Comparison of ENCODE assay signal across 14 cellular contexts in genomic region chr16:58563235-58563634, GRCh38. TPM values are rescaled to one million over a fixed set of nuclear protein-coding genes. Genes with fewer than 3 reads are reported as not detected.
A peak's percentile ranks its signal among the peaks of the same experiment; 100 is the strongest.
DNase-seq lines count a peak whose midpoint lies in the region; ATAC-seq and TF ChIP-seq lines count a peak whose summit lies in the region.
"Had no signal": no experiment of that assay in that cellular context is flagged by ENCODE, and none has a peak within 500 bp of the region (broad histone marks: within the 10 kb centered on the region; RNA-seq: fewer than 3 reads in every experiment).

No MANE protein-coding gene starts in this region.

- H3K27ac ChIP-seq in HCT116 (ENCODE audit: low read depth, low read length) = no peak overlapping the region
- no peak overlapping the region for H3K27ac ChIP-seq in RWPE1
- H3K27ac ChIP-seq in psoas muscle = no peak overlapping the region
- H3K27ac ChIP-seq in esophagus muscularis mucosa (replicated peaks in 1 of 4) = no peak overlapping the region
- H3K27ac ChIP-seq: adrenal gland, tibial artery had no signal

- no peak for TF ChIP-seq POLR2A in HCT116 (IDR thresholded peaks at IDR 0.05; ENCODE audit: borderline replicate concordance, extremely low read depth, insufficient read depth, insufficient read length)
- TF ChIP-seq POLR2A in esophagus muscularis mucosa (IDR thresholded peaks at IDR 0.05; ENCODE audit: low read depth) = no peak

- H3K9me3 ChIP-seq in HCT116 (ENCODE audit: control insufficient read depth in 1 of 2, insufficient read depth in 1 of 2, low read depth in 1 of 2, low read length in 2 of 2) = no peaks in the 10 kb centered on the region
- H3K9me3 ChIP-seq in psoas muscle = no peaks in the 10 kb centered on the region
- H3K9me3 ChIP-seq in esophagus muscularis mucosa = no peaks in the 10 kb centered on the region
- H3K9me3 ChIP-seq: adrenal gland, tibial artery had no signal

- H3K4me1 ChIP-seq in HCT116 (ENCODE audit: control insufficient read depth in 1 of 2, insufficient read depth in 2 of 2, low read length in 2 of 2) (peaks cover 0 to 4% of the 10 kb centered on the region in 2 experiments; a peak in 2 of 4 replicates), psoas muscle (no peaks in the 10 kb centered on the region), esophagus muscularis mucosa (peaks cover 0 to 5% (median 1%) of the 10 kb centered on the region in 4 donors)
- H3K4me1 ChIP-seq: adrenal gland, tibial artery had no signal

- H4K20me1 ChIP-seq in HCT116 (ENCODE audit: insufficient read depth) = no peaks in the 10 kb centered on the region

- H3K4me2 ChIP-seq in HCT116 (ENCODE audit: low read length) = no peak overlapping the region

- H3K27me3 ChIP-seq in HCT116 (ENCODE audit: insufficient read depth, low read length) = no peaks in the 10 kb centered on the region
- H3K27me3 ChIP-seq in psoas muscle (ENCODE audit: insufficient read depth in 3 of 3, low read length in 2 of 3) = no peaks in the 10 kb centered on the region
- no peaks in the 10 kb centered on the region for H3K27me3 ChIP-seq in esophagus muscularis mucosa
- H3K27me3 ChIP-seq: adrenal gland, tibial artery had no signal

- H3K9ac ChIP-seq in HCT116 (ENCODE audit: low read length) = no peak overlapping the region

- RAD21 ChIA-PET in HCT116 (lab: Charles Lee; ENCODE audit: low non-redundant PET in 1 of 2, low total read pairs in 2 of 2, uncharacterized antibody in 2 of 2, unreplicated experiment in 2 of 2) = no interaction called here

- POLR2A ChIA-PET in HCT116 (lab: Charles Lee) = interaction anchor here (0.5 kb wide), 1 partner anchor 35 kb away, joined by 3 read pairs; no protein-coding TSS in a partner anchor
- POLR2A ChIA-PET in RWPE1 (lab: Yijun Ruan, JAX; ENCODE audit: low non-redundant PET) = no interaction called here

- intact Hi-C loops in HCT116 (cut with micrococcal nuclease) = no loop called here
- intact Hi-C loops in psoas muscle (cut with DNase I) = no loop called here
- intact Hi-C loops in esophagus muscularis mucosa (cut with DNase I) = no loop called here

- H3K36me3 ChIP-seq in HCT116 (ENCODE audit: control insufficient read depth in 1 of 2, insufficient read depth in 2 of 2, low read length in 2 of 2) (peaks cover 45 to 51% of the 10 kb centered on the region in 2 experiments), psoas muscle (ENCODE audit: insufficient read depth in 1 of 2, low read depth in 1 of 2) (peaks cover 0 to 81% of the 10 kb centered on the region in 2 donors), esophagus muscularis mucosa (peaks cover 24 to 87% (median 55%) of the 10 kb centered on the region in 4 donors)

- H3K4me3 ChIP-seq in HCT116 (replicated peaks in 1 of 2; ENCODE audit: low read depth in 1 of 2, low read length in 2 of 2) (no peak overlapping the region), psoas muscle (no peak overlapping the region), esophagus muscularis mucosa (no peak overlapping the region)
- H3K4me3 ChIP-seq: adrenal gland, tibial artery had no signal

- BruUV-seq in HCT116 (replicated peaks; lab: Mats Ljungman, UMichigan) = no TSS peak

- TF ChIP-seq CTCF in HCT116 (IDR thresholded peaks at IDR 0.05 in 2 of 3, conservative IDR thresholded peaks at IDR 0.05 in 1 of 3; ENCODE audit: borderline replicate concordance in 1 of 3, insufficient read depth in 1 of 3, low read depth in 2 of 3, low read length in 2 of 3) (no peak), RWPE1 (conservative IDR thresholded peaks at IDR 0.05; ENCODE audit: low read depth) (no peak), psoas muscle (IDR thresholded peaks at IDR 0.05) (no peak), esophagus muscularis mucosa (IDR thresholded peaks at IDR 0.05) (no peak)

- H3K79me2 ChIP-seq in HCT116 (ENCODE audit: insufficient read depth, low read length) = peaks cover 89% of the 10 kb centered on the region

- CTCF ChIA-PET in HCT116 (lab: Charles Lee) = no interaction called here
- CTCF ChIA-PET in RWPE1 (lab: Yijun Ruan, JAX) = interaction anchor here (0.6 kb wide), 1 partner anchor 90 kb away, joined by 5 read pairs; no protein-coding TSS in a partner anchor

- DNase-seq in HCT116 (ENCODE audit: low read depth, low spot score) = no peak
- peak; percentile 53 for DNase-seq in RWPE1 (ENCODE audit: low spot score)
- DNase-seq in psoas muscle = no peak
- DNase-seq in ecto neural progenitor cell (ENCODE audit: low spot score) = no peak
- no peak for DNase-seq in GDM1 (lab: John Stamatoyannopoulos, UW)
- no peak for DNase-seq in activated effector memory CD4-positive, alpha-beta T cell treated with Interleukin-2 at 50 U/mL for 16 hours
- DNase-seq in esophagus muscularis mucosa (ENCODE audit: extremely low spot score) = no peak
- DNase-seq: activated CD8-positive, alpha-beta memory T cell treated with anti-CD3 and anti-CD28 coated beads, Interleukin-2, amount 50 U/mL, for 48 hours; adrenal gland; effector memory CD8-positive, alpha-beta T cell; hypothalamus; MV-4-11; tibial artery had no signal

- peak; percentile 59; the same call in 1 of the 2 replicates for ATAC-seq in HCT116
- peak; percentile 43 for ATAC-seq in esophagus mucosa
- peak in 3 of 4 donors; percentile 42 to 45 (median 45) for ATAC-seq in psoas muscle
- ATAC-seq: effector memory CD8-positive, alpha-beta T cell had no signal

- TF ChIP-seq EP300 in esophagus muscularis mucosa (IDR thresholded peaks at IDR 0.05) = no peak

- no peak for TF ChIP-seq RAD21 in HCT116 (IDR thresholded peaks at IDR 0.05; ENCODE audit: low read depth)

- no peak overlapping the region for H2AFZ ChIP-seq in HCT116 (ENCODE audit: low read depth, low read length, poor library complexity, severe bottlenecking)

- H3K9me2 ChIP-seq in HCT116 (ENCODE audit: insufficient read depth) = no peaks in the 10 kb centered on the region

TF ChIP-seq in HCT116, 20 proteins besides CTCF, POLR2A, EP300 and RAD21:
- no peak for TF ChIP-seq YY1 (IDR thresholded peaks at IDR 0.05; ENCODE audit: extremely low read depth, insufficient replicate concordance, low read depth, low read length)
- no peak for TF ChIP-seq SIN3A (IDR thresholded peaks at IDR 0.05; ENCODE audit: low read depth)
- no peak for TF ChIP-seq SRF (IDR thresholded peaks at IDR 0.05; ENCODE audit: low read depth)
- TF ChIP-seq CEBPB (IDR thresholded peaks at IDR 0.05; ENCODE audit: low read depth) = no peak

RNA-seq across cellular contexts. Expression of gene SETD6, which starts 47.9 kb away (rescaled TPM):
- total RNA-seq in HCT116 (2021; ENCODE audit: unreplicated experiment) = 26.6 TPM
- polyA plus RNA-seq in HCT116 (2012) = 13.3 and 15.1 TPM in 2 replicates
- 11.7 TPM for total RNA-seq in esophagus mucosa
- 10 to 100 TPM; 11.1 to 25.0 (median 18.4) TPM for total RNA-seq in psoas muscle
- 10 to 100 TPM; 21.0 to 35.5 (median 23.6) TPM for polyA plus RNA-seq in psoas muscle
- 10 to 100 TPM; 18.2 to 27.5 (median 22.0) TPM for total RNA-seq in esophagus muscularis mucosa
